11 cellular contexts compared by ENCODE assay signal in genomic region chr2:54866868-54867267, GRCh38.
DNase-seq lines count a peak whose midpoint lies in the region; ATAC-seq and TF ChIP-seq lines count a peak whose summit lies in the region.
"Had no signal": no experiment of that assay in that cellular context is flagged by ENCODE, and none has a peak within 500 bp of the region (broad histone marks: within the 10 kb centered on the region; RNA-seq: fewer than 3 reads in every experiment).

No MANE protein-coding gene starts in this region.

- H3K36me3 ChIP-seq in KOPT-K1 (ENCODE audit: insufficient read depth, low read length): no peaks in the 10 kb centered on the region

- peak overlapping the region in 8 of 10 donors; percentile 0 to 46 (median 16) for H3K27ac Mint-ChIP-seq in naive thymus-derived CD8-positive, alpha-beta T cell
- H3K27ac Mint-ChIP-seq in chondrocyte (ENCODE audit: unreplicated experiment): no peak overlapping the region

- ATAC-seq in HG02678 (IDR thresholded peaks at IDR 0.05; ENCODE audit: unreplicated experiment): peak; percentile 87
- ATAC-seq in naive thymus-derived CD8-positive, alpha-beta T cell: peak; percentile 47 to 49

- TF ChIP-seq CTCF in chondrocyte (IDR thresholded peaks at IDR 0.05): no peak

- peak overlapping the region; percentile 3 for H3K27ac ChIP-seq in KOPT-K1 (ENCODE audit: low read depth, low read length, poor library complexity, severe bottlenecking)

- H3K4me1 Mint-ChIP-seq in naive thymus-derived CD8-positive, alpha-beta T cell: peaks cover 9 to 15% (median 14%) of the 10 kb centered on the region in 4 donors
- peaks cover 6% of the 10 kb centered on the region for H3K4me1 Mint-ChIP-seq in chondrocyte (ENCODE audit: low read depth)

- POLR2A ChIA-PET in naive thymus-derived CD8-positive, alpha-beta T cell (lab: Charles Lee): no interaction called here

- H3K36me3 Mint-ChIP-seq in naive thymus-derived CD8-positive, alpha-beta T cell: peaks cover 0 to 5% (median 0%) of the 10 kb centered on the region in 3 donors
- no peaks in the 10 kb centered on the region for H3K36me3 Mint-ChIP-seq in chondrocyte (ENCODE audit: low read depth)

- peak; percentile 8 for DNase-seq in NCI-H82 (lab: John Stamatoyannopoulos, UW)
- no peak for DNase-seq in NCI-H82 treated with DMSO at 0.1 percent for 48 hours (lab: John Stamatoyannopoulos, UW; ENCODE audit: unreplicated experiment)
- no peak for DNase-seq in naive thymus-derived CD8-positive, alpha-beta T cell
- no peak for DNase-seq in chondrocyte (ENCODE audit: low spot score)
- DNase-seq in NCI-H524 (lab: John Stamatoyannopoulos, UW): no peak
- no peak for DNase-seq in activated effector memory CD4-positive, alpha-beta T cell treated with Interleukin-2 at 50 U/mL for 16 hours
- DNase-seq: central memory CD4-positive, alpha-beta T cell; hypothalamus; NCI-H2171 had no signal

- H3K4me3 Mint-ChIP-seq in naive thymus-derived CD8-positive, alpha-beta T cell: peak overlapping the region in 6 of 10 donors; percentile 1 to 31 (median 4)
- no peak overlapping the region for H3K4me3 Mint-ChIP-seq in chondrocyte (ENCODE audit: unreplicated experiment)

- no peaks in the 10 kb centered on the region for H3K27me3 Mint-ChIP-seq in naive thymus-derived CD8-positive, alpha-beta T cell
- no peaks in the 10 kb centered on the region for H3K27me3 Mint-ChIP-seq in chondrocyte (ENCODE audit: low read depth)

- H3K9me3 Mint-ChIP-seq in naive thymus-derived CD8-positive, alpha-beta T cell: peaks cover 0 to 4% (median 0%) of the 10 kb centered on the region in 9 donors
- peaks cover 4% of the 10 kb centered on the region for H3K9me3 Mint-ChIP-seq in chondrocyte (ENCODE audit: low read depth)

- H3K9me3 ChIP-seq in KOPT-K1 (ENCODE audit: insufficient read depth, low read length, poor library complexity, severe bottlenecking): no peaks in the 10 kb centered on the region
